ENCODE assay signal across 1 cellular context in the genomic region with DNA sequence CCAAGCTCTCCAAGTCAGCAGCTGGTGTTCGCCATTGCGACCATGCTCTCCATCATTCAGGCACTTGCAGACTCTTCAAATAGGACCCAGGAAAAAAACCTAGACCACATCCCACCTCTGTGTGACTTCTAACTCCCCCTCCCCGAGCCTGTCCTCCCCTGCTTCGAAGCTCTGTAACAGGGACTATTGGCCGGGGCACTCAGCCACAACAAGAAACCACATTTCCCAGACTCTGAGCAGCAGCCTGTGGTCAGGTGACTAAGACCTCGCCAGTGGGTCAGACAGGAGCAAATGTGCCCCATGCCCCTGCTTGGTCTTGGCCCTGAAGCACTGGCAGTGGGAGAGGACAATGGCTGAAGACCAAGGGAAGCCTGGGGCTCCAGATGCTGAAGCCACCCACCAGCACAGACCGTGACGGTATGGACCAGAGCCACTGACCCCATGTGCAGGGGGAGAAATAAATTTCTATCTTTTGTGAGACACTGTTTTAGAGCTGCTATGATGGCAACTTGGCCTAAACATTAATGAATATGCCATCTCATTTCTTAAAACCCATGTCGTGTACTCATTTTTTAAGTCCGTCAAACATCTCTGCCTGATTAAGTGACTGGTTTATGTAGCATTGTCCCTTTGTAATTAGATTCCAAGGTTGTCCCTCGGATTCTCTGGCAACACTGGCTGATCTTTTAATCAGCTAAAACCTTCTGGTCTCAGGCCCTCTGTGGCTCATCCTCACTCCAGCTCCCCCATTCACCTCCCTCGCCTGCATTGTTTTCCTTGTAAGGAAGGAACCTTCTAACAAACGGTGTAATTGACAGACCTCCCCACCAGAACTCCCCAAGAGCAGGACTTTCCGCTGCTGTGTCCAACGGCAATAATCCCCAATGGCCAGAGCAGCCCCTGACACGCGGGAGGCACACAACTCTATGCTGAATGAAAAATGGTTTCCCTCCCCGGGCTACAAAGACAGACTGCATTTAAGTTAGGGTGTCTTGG.
TF ChIP-seq lines count a peak whose summit lies in the region.

No MANE protein-coding gene starts in this region.

TF ChIP-seq in H1, 55 proteins besides CTCF, POLR2A, EP300 and RAD21 (continued from another document):
- TF ChIP-seq, protein P1, sequence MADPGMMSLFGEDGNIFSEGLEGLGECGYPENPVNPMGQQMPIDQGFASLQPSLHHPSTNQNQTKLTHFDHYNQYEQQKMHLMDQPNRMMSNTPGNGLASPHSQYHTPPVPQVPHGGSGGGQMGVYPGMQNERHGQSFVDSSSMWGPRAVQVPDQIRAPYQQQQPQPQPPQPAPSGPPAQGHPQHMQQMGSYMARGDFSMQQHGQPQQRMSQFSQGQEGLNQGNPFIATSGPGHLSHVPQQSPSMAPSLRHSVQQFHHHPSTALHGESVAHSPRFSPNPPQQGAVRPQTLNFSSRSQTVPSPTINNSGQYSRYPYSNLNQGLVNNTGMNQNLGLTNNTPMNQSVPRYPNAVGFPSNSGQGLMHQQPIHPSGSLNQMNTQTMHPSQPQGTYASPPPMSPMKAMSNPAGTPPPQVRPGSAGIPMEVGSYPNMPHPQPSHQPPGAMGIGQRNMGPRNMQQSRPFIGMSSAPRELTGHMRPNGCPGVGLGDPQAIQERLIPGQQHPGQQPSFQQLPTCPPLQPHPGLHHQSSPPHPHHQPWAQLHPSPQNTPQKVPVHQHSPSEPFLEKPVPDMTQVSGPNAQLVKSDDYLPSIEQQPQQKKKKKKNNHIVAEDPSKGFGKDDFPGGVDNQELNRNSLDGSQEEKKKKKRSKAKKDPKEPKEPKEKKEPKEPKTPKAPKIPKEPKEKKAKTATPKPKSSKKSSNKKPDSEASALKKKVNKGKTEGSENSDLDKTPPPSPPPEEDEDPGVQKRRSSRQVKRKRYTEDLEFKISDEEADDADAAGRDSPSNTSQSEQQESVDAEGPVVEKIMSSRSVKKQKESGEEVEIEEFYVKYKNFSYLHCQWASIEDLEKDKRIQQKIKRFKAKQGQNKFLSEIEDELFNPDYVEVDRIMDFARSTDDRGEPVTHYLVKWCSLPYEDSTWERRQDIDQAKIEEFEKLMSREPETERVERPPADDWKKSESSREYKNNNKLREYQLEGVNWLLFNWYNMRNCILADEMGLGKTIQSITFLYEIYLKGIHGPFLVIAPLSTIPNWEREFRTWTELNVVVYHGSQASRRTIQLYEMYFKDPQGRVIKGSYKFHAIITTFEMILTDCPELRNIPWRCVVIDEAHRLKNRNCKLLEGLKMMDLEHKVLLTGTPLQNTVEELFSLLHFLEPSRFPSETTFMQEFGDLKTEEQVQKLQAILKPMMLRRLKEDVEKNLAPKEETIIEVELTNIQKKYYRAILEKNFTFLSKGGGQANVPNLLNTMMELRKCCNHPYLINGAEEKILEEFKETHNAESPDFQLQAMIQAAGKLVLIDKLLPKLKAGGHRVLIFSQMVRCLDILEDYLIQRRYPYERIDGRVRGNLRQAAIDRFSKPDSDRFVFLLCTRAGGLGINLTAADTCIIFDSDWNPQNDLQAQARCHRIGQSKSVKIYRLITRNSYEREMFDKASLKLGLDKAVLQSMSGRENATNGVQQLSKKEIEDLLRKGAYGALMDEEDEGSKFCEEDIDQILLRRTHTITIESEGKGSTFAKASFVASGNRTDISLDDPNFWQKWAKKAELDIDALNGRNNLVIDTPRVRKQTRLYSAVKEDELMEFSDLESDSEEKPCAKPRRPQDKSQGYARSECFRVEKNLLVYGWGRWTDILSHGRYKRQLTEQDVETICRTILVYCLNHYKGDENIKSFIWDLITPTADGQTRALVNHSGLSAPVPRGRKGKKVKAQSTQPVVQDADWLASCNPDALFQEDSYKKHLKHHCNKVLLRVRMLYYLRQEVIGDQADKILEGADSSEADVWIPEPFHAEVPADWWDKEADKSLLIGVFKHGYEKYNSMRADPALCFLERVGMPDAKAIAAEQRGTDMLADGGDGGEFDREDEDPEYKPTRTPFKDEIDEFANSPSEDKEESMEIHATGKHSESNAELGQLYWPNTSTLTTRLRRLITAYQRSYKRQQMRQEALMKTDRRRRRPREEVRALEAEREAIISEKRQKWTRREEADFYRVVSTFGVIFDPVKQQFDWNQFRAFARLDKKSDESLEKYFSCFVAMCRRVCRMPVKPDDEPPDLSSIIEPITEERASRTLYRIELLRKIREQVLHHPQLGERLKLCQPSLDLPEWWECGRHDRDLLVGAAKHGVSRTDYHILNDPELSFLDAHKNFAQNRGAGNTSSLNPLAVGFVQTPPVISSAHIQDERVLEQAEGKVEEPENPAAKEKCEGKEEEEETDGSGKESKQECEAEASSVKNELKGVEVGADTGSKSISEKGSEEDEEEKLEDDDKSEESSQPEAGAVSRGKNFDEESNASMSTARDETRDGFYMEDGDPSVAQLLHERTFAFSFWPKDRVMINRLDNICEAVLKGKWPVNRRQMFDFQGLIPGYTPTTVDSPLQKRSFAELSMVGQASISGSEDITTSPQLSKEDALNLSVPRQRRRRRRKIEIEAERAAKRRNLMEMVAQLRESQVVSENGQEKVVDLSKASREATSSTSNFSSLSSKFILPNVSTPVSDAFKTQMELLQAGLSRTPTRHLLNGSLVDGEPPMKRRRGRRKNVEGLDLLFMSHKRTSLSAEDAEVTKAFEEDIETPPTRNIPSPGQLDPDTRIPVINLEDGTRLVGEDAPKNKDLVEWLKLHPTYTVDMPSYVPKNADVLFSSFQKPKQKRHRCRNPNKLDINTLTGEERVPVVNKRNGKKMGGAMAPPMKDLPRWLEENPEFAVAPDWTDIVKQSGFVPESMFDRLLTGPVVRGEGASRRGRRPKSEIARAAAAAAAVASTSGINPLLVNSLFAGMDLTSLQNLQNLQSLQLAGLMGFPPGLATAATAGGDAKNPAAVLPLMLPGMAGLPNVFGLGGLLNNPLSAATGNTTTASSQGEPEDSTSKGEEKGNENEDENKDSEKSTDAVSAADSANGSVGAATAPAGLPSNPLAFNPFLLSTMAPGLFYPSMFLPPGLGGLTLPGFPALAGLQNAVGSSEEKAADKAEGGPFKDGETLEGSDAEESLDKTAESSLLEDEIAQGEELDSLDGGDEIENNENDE (IDR thresholded peaks at IDR 0.05; ENCODE audit: insufficient replicate concordance, low read length), result no peak
- TF ChIP-seq TAF7 (optimal IDR thresholded peaks at IDR 0.05; ENCODE audit: borderline replicate concordance, low read depth, low read length) (no peak), POU5F1 (IDR thresholded peaks at IDR 0.05; ENCODE audit: low read depth, low read length) (no peak), CREB1 (IDR thresholded peaks at IDR 0.05) (no peak), KDM4A (IDR thresholded peaks at IDR 0.05; ENCODE audit: low read depth, low read length, severe bottlenecking) (no peak), TBP (IDR thresholded peaks at IDR 0.05; ENCODE audit: low read depth, low read length) (no peak), MAFK (IDR thresholded peaks at IDR 0.05; ENCODE audit: low read depth, low read length) (no peak), TCF12 (IDR thresholded peaks at IDR 0.05; ENCODE audit: low read depth, low read length) (no peak), SUZ12 (IDR thresholded peaks at IDR 0.05; ENCODE audit: low read length) (no peak)
